7 cellular contexts compared by ENCODE assay signal in genomic region chr17:16286009-16286946, GRCh38.
DNase-seq lines count a peak whose midpoint lies in the region; ATAC-seq and TF ChIP-seq lines count a peak whose summit lies in the region.

No MANE protein-coding gene starts in this region.

- H3K9me3 ChIP-seq in neural progenitor cell (ENCODE audit: low read depth) (no peaks in the 10 kb centered on the region), subcutaneous abdominal adipose tissue (ENCODE audit: control insufficient read depth in 5 of 5, low read length in 5 of 5) (no peaks in the 10 kb centered on the region)

- no peak overlapping the region for H2AFZ ChIP-seq in neural progenitor cell (replicated peaks)

- H3K27ac ChIP-seq in neural progenitor cell (no peak overlapping the region), subcutaneous abdominal adipose tissue (ENCODE audit: low read depth, low read length) (peak overlapping the region; percentile 99)

- DNase-seq in OCI-M2 (lab: John Stamatoyannopoulos, UW; ENCODE audit: unreplicated experiment) (peak; percentile 62), fibroblast of pulmonary artery (ENCODE audit: low read depth) (peak; percentile 98), neural progenitor cell (ENCODE audit: low spot score) (peak; percentile 68)
- DNase-seq in activated T-cell treated with anti-CD3 and anti-CD28 coated beads, Interleukin-2, amount 50 U/mL, for 72 hours = peak; percentile 83 to 85

- H3K27me3 ChIP-seq in neural progenitor cell = no peaks in the 10 kb centered on the region
- no peaks in the 10 kb centered on the region for H3K27me3 ChIP-seq in subcutaneous abdominal adipose tissue (ENCODE audit: control insufficient read depth in 5 of 5, insufficient read depth in 4 of 5, low read length in 5 of 5)

- H3K27me3 Mint-ChIP-seq in activated T-cell treated with anti-CD3 and anti-CD28 coated beads, Interleukin-2, amount 50 U/mL, for 72 hours (ENCODE audit: low read depth) = no peaks in the 10 kb centered on the region
- peaks cover 3% of the 10 kb centered on the region for H3K27me3 Mint-ChIP-seq in neural progenitor cell (ENCODE audit: insufficient read depth, low read depth)

- H3K36me3 ChIP-seq in neural progenitor cell (no peaks in the 10 kb centered on the region), subcutaneous abdominal adipose tissue (ENCODE audit: control insufficient read depth in 5 of 5, insufficient read depth in 5 of 5, low read length in 5 of 5) (no peaks in the 10 kb centered on the region)

- H3K9ac ChIP-seq in neural progenitor cell (no peak overlapping the region), subcutaneous abdominal adipose tissue (ENCODE audit: low read length in 5 of 5) (peak overlapping the region; percentile 56 to 94 (median 76))

- H4K20me1 ChIP-seq in neural progenitor cell (ENCODE audit: low read depth) = peaks cover 4% of the 10 kb centered on the region

- H3K79me2 ChIP-seq in neural progenitor cell (ENCODE audit: low read depth) = no peaks in the 10 kb centered on the region

- H3K9me3 Mint-ChIP-seq in activated T-cell treated with anti-CD3 and anti-CD28 coated beads, Interleukin-2, amount 50 U/mL, for 72 hours = no peaks in the 10 kb centered on the region
- no peaks in the 10 kb centered on the region for H3K9me3 Mint-ChIP-seq in neural progenitor cell

- no peak for TF ChIP-seq CTCF in fibroblast of pulmonary artery (IDR thresholded peaks at IDR 0.05; ENCODE audit: low read length, missing control alignments)
- no peak for TF ChIP-seq CTCF in neural progenitor cell (IDR thresholded peaks at IDR 0.05)

- H3K4me1 ChIP-seq in neural progenitor cell (peaks cover 3% of the 10 kb centered on the region), subcutaneous abdominal adipose tissue (ENCODE audit: control insufficient read depth in 5 of 5, insufficient read depth in 5 of 5, low read length in 5 of 5) (peaks cover 21 to 36% (median 31%) of the 10 kb centered on the region in 5 donors)

- ATAC-seq in GM18861 (IDR thresholded peaks at IDR 0.05; ENCODE audit: unreplicated experiment) (peak; percentile 77), HG02970 (IDR thresholded peaks at IDR 0.05; ENCODE audit: low FRiP score, unreplicated experiment) (peak; percentile 69)
- peak; percentile 96 to 97 for ATAC-seq in activated T-cell treated with anti-CD3 and anti-CD28 coated beads, Interleukin-2, amount 50 U/mL, for 72 hours (replicated peaks in 1 of 2)

- H3K4me1 Mint-ChIP-seq in activated T-cell treated with anti-CD3 and anti-CD28 coated beads, Interleukin-2, amount 50 U/mL, for 72 hours (ENCODE audit: low read depth) = peaks cover 45% of the 10 kb centered on the region
- peaks cover 30% of the 10 kb centered on the region for H3K4me1 Mint-ChIP-seq in neural progenitor cell

- H3F3A ChIP-seq in neural progenitor cell (ENCODE audit: low read depth) = no peaks in the 10 kb centered on the region

- peak overlapping the region; percentile 29 for H3K4me2 ChIP-seq in neural progenitor cell

- H3K4me3 Mint-ChIP-seq in activated T-cell treated with anti-CD3 and anti-CD28 coated beads, Interleukin-2, amount 50 U/mL, for 72 hours = peak overlapping the region; percentile 63 to 72
- H3K4me3 Mint-ChIP-seq in neural progenitor cell = peak overlapping the region; percentile 70

- H3K27ac Mint-ChIP-seq in activated T-cell treated with anti-CD3 and anti-CD28 coated beads, Interleukin-2, amount 50 U/mL, for 72 hours = peak overlapping the region; percentile 98
- H3K27ac Mint-ChIP-seq in neural progenitor cell = peak overlapping the region; percentile 99

- H3K4me3 ChIP-seq in fibroblast of pulmonary artery (replicated peaks; ENCODE audit: low read depth, low read length) (peak overlapping the region; percentile 30), neural progenitor cell (no peak overlapping the region), subcutaneous abdominal adipose tissue (ENCODE audit: low read depth in 1 of 5, low read length in 5 of 5) (peak overlapping the region; percentile 25 to 60 (median 53))

- H3K36me3 Mint-ChIP-seq in activated T-cell treated with anti-CD3 and anti-CD28 coated beads, Interleukin-2, amount 50 U/mL, for 72 hours (ENCODE audit: insufficient read depth in 2 of 2) = peaks cover 0 to 7% of the 10 kb centered on the region in 2 donors
- H3K36me3 Mint-ChIP-seq in neural progenitor cell = no peaks in the 10 kb centered on the region
